In the genomic region with DNA sequence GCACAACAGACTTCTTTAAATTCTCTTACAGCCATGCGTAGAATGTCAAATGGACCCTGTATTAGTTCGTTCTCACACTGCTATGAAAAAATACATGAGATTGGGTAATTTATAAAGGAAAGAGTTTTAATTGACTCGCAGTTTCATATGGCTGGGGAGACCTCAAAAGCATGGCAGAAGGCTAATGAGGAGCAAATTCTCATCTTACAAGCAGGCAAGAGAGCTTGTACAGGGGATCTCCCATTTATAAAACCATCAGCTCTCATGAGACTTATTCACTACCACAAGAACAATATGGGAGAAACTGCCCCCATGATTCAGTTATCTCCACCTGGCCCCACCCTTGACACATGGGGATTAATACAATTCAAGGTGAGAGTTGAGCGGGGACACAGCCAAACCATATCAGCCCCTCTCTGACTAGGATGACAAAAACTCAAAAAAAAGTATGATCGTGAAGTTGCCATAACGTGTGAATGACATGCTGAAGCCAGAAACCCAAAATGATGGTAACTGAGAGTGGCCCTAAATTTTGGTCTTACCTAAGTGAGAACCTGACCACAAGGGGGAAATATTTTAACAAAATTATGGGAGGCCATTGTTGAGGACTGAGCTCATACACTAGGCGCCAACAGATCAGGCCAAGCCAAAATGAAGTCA, we compare ENCODE assay signal across 22 cellular contexts.
"Had no signal": no experiment of that assay in that cellular context is flagged by ENCODE, and none has a peak within 500 bp of the region (broad histone marks: within the 10 kb centered on the region; RNA-seq: fewer than 3 reads in every experiment).

No MANE protein-coding gene starts in this region.

- DNase-seq: activated B cell treated with CpG ODN at 0.5 μM for 24 hours; activated CD4-positive, alpha-beta T cell treated with anti-CD3 and anti-CD28 coated beads for 1 hour; activated CD4-positive, alpha-beta T cell treated with anti-CD3 and anti-CD28 coated beads, Interleukin-2, amount 10 ng/mL, durations not matched to agents 24 days and 14 days; activated CD4-positive, alpha-beta T cell treated with anti-CD3 and anti-CD28 coated beads, Interleukin-2, amount 50 U/mL, for 48 hours; activated CD8-positive, alpha-beta memory T cell treated with anti-CD3 and anti-CD28 coated beads, Interleukin-2, amount 10 ng/mL, durations not matched to agents 7 days and 5 days; activated effector memory CD4-positive, alpha-beta T cell treated with Interleukin-2 at 50 U/mL for 16 hours; activated naive CD4-positive, alpha-beta T cell; activated T-cell treated with anti-CD3 and anti-CD28 coated beads, Interleukin-2, amount 50 U/mL, for 24 hours; aorta; Karpas-422; MV-4-11; NCI-H1092 treated with DMSO at 0.1 percent for 48 hours; NCI-H1417 treated with DMSO at 0.1 percent for 48 hours; NCI-H1694; NCI-H2029; NCI-H510A treated with DMSO at 0.1 percent for 48 hours; PC-9; T-cell; T-helper 2 cell; T1000 had no signal

- FAIRE-seq: TTC549 had no signal

- H3K27ac ChIP-seq: PC-9, SK-N-MC had no signal

- ATAC-seq: activated CD8-positive, alpha-beta memory T cell treated with anti-CD3 and anti-CD28 coated beads, Interleukin-2, amount 10 ng/mL, durations not matched to agents 7 days and 5 days; T-cell had no signal

- H3K4me3 ChIP-seq: PC-9, SK-N-MC had no signal

- H2AFZ ChIP-seq: PC-9 had no signal

- H3K4me2 ChIP-seq: PC-9 had no signal
